ENCODE assay signal across 24 cellular contexts in the genomic region with DNA sequence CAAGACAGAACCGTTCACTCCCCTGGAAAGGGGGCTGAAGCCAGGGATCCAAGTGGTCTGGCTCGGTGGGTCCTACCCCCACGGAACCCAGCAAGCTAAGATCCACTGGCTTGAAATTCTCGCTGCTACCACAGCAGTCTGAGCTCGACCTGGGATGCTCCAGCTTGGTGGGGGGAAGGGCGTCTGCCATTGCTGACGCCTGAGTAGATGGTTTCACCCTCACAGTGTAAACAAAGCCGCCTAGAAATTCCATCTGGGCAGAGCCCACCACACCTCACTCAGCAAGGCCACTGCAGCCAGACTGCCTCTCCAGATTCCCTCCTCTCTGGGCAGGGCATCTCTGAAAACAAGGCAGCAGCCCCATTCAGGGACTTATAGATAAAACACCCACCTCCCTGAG.
"Had no signal": no experiment of that assay in that cellular context is flagged by ENCODE, and none has a peak within 500 bp of the region (broad histone marks: within the 10 kb centered on the region; RNA-seq: fewer than 3 reads in every experiment).

No MANE protein-coding gene starts in this region.

- H3K9me3 Mint-ChIP-seq: activated naive CD4-positive, alpha-beta T cell treated with anti-CD3 and anti-CD28 coated beads, Interleukin-2, amount 50 U/mL, for 24 hours; activated T-cell treated with anti-CD3 and anti-CD28 coated beads, Interleukin-2, amount 50 U/mL, for 24 hours; activated T-helper 1 cell treated with anti-CD3 and anti-CD28 coated beads, Interleukin-12 subunit alpha, Interleukin-12 subunit beta, Interleukin-2, Interleukin-4 antibody, amounts not matched to agents 30 ng/mL and 10 ng/mL and 1 ng/mL, durations not matched to agents 14 hours and 24 hours and 36 hours; T-helper 1 cell treated with Interleukin-12 subunit alpha and Interleukin-12 subunit beta and Interleukin-4 antibody, amounts not matched to agents 30 μg/mL and 1 μg/mL, for 36 hours had no signal

- H3K27ac Mint-ChIP-seq: activated CD8-positive, alpha-beta memory T cell treated with anti-CD3 and anti-CD28 coated beads, Interleukin-2, amount 10 ng/mL, durations not matched to agents 7 days and 5 days; activated naive CD4-positive, alpha-beta T cell treated with anti-CD3 and anti-CD28 coated beads, Interleukin-2, amount 50 U/mL, for 24 hours; activated T-cell treated with anti-CD3 and anti-CD28 coated beads, Interleukin-2, amount 50 U/mL, for 24 hours; activated T-helper 1 cell treated with anti-CD3 and anti-CD28 coated beads, Interleukin-12 subunit alpha, Interleukin-12 subunit beta, Interleukin-2, Interleukin-4 antibody, amounts not matched to agents 30 ng/mL and 10 ng/mL and 1 ng/mL, durations not matched to agents 14 hours and 24 hours and 36 hours; T-helper 1 cell treated with Interleukin-12 subunit alpha and Interleukin-12 subunit beta and Interleukin-4 antibody, amounts not matched to agents 30 μg/mL and 1 μg/mL, for 36 hours had no signal

- H3K27me3 ChIP-seq: Peyer's patch had no signal

- DNase-seq: activated CD4-positive, alpha-beta T cell treated with anti-CD3 and anti-CD28 coated beads for 48 hours; activated CD4-positive, alpha-beta T cell treated with anti-CD3 and anti-CD28 coated beads, Interleukin-2, amount 50 U/mL, for 48 hours; activated CD4-positive, CD25-positive, alpha-beta regulatory T cell treated with anti-CD3 and anti-CD28 coated beads, Interleukin-2, amount 50 U/mL, for 72 hours; activated CD8-positive, alpha-beta memory T cell treated with anti-CD3 and anti-CD28 coated beads, Interleukin-2, amount 10 ng/mL, durations not matched to agents 7 days and 5 days; activated effector memory CD4-positive, alpha-beta T cell treated with Interleukin-2 at 50 U/mL for 16 hours; activated naive CD4-positive, alpha-beta T cell; activated T-cell treated with anti-CD3 and anti-CD28 coated beads, Interleukin-2, amount 50 U/mL, for 24 hours; aorta; caudate nucleus; KG1; NCI-H1092; NCI-H1417; NCI-H1694; NCI-H2029; NCI-H345; NCI-H510A; NCI-H774; Peyer's patch; SHP77 treated with DMSO at 0.1 percent for 48 hours had no signal

- H3K27ac ChIP-seq: breast epithelium, Peyer's patch, RWPE1 had no signal

- H3K9me3 ChIP-seq: breast epithelium, Peyer's patch had no signal

- ATAC-seq: activated CD8-positive, alpha-beta memory T cell treated with anti-CD3 and anti-CD28 coated beads, Interleukin-2, amount 10 ng/mL, durations not matched to agents 7 days and 5 days had no signal

- H3K4me3 ChIP-seq: breast epithelium, Peyer's patch had no signal

- H3K36me3 ChIP-seq: breast epithelium, Peyer's patch had no signal

- H3K27me3 Mint-ChIP-seq: activated naive CD4-positive, alpha-beta T cell treated with anti-CD3 and anti-CD28 coated beads, Interleukin-2, amount 50 U/mL, for 24 hours had no signal

- H3K36me3 Mint-ChIP-seq: activated CD8-positive, alpha-beta memory T cell treated with anti-CD3 and anti-CD28 coated beads, Interleukin-2, amount 10 ng/mL, durations not matched to agents 7 days and 5 days; activated naive CD4-positive, alpha-beta T cell treated with anti-CD3 and anti-CD28 coated beads, Interleukin-2, amount 50 U/mL, for 24 hours had no signal

- H3K4me3 Mint-ChIP-seq: activated CD8-positive, alpha-beta memory T cell treated with anti-CD3 and anti-CD28 coated beads, Interleukin-2, amount 10 ng/mL, durations not matched to agents 7 days and 5 days; activated naive CD4-positive, alpha-beta T cell treated with anti-CD3 and anti-CD28 coated beads, Interleukin-2, amount 50 U/mL, for 24 hours; activated T-cell treated with anti-CD3 and anti-CD28 coated beads, Interleukin-2, amount 50 U/mL, for 24 hours; activated T-helper 1 cell treated with anti-CD3 and anti-CD28 coated beads, Interleukin-12 subunit alpha, Interleukin-12 subunit beta, Interleukin-2, Interleukin-4 antibody, amounts not matched to agents 30 ng/mL and 10 ng/mL and 1 ng/mL, durations not matched to agents 14 hours and 24 hours and 36 hours; T-helper 1 cell treated with Interleukin-12 subunit alpha and Interleukin-12 subunit beta and Interleukin-4 antibody, amounts not matched to agents 30 μg/mL and 1 μg/mL, for 36 hours had no signal

- H3K4me1 Mint-ChIP-seq: activated CD8-positive, alpha-beta memory T cell treated with anti-CD3 and anti-CD28 coated beads, Interleukin-2, amount 10 ng/mL, durations not matched to agents 7 days and 5 days; activated naive CD4-positive, alpha-beta T cell treated with anti-CD3 and anti-CD28 coated beads, Interleukin-2, amount 50 U/mL, for 24 hours had no signal

- H3K4me1 ChIP-seq: breast epithelium, Peyer's patch had no signal
